ENCODE assay signal across 8 cellular contexts in the genomic region with DNA sequence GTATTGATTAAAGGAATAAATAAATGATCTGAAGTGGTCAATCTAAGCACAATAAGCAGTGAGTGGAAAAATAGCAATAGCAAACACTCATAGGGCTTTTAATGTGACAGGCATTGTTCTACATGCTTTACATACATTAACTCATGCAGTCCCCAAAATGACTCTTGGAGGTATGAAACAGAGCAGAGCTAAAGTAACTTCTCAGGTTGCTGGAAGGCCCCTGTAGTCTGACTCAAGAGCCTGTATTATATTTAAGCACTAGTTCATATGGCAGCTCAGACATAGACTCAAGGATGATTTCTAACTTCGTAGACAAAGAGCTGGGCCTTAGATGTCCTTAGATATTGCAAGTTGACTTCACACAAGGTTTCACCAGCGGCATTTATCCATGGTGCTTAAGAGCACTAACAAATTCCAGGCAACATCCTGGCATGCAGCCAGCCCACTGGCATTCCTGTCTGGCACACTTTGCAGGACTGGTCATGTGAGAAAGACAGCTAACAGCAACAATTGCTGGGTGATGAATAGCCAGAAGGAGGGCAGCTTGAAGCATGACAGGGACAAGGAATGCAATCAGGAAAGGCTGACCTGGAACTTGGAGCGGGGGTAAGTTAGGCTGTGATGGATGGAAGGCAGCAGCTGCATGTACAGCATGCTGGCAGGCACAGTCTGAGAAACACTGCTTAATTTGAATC. TPM values are rescaled to one million over a fixed set of nuclear protein-coding genes. Genes with fewer than 3 reads are reported as not detected.
A peak's percentile ranks its signal among the peaks of the same experiment; 100 is the strongest.
DNase-seq lines count a peak whose midpoint lies in the region; ATAC-seq and TF ChIP-seq lines count a peak whose summit lies in the region.

No MANE protein-coding gene starts in this region.

- DNase-seq in HPDE6-E6E7 (ENCODE audit: extremely low spot score) = peak; percentile 89
- peak; percentile 49 for DNase-seq in SHP77 treated with DMSO at 0.1 percent for 48 hours (lab: John Stamatoyannopoulos, UW)
- peak; percentile 88 for DNase-seq in Right ventricle myocardium superior
- peak; percentile 91 for DNase-seq in skeletal muscle cell (ENCODE audit: low read depth)
- DNase-seq in activated naive CD8-positive, alpha-beta T cell treated with anti-CD3 and anti-CD28 coated beads, Interleukin-2, amount 50 U/mL, for 24 hours = no peak
- DNase-seq in WERI-Rb-1 = no peak

- no peak overlapping the region for H3K27ac ChIP-seq in WERI-Rb-1

- no peaks in the 10 kb centered on the region for H3K36me3 ChIP-seq in WERI-Rb-1

- ATAC-seq in Right ventricle myocardium superior (ENCODE audit: poor library complexity) (peak; percentile 98), GM21381 (IDR thresholded peaks at IDR 0.05; ENCODE audit: unreplicated experiment) (no peak), HG03457 (IDR thresholded peaks at IDR 0.05; ENCODE audit: unreplicated experiment) (no peak)
- ATAC-seq in activated naive CD8-positive, alpha-beta T cell treated with anti-CD3 and anti-CD28 coated beads, Interleukin-2, amount 50 U/mL, for 24 hours = no peak

- no peak overlapping the region for H3K27ac Mint-ChIP-seq in activated naive CD8-positive, alpha-beta T cell treated with anti-CD3 and anti-CD28 coated beads, Interleukin-2, amount 50 U/mL, for 24 hours

- no peaks in the 10 kb centered on the region for H3K4me1 Mint-ChIP-seq in activated naive CD8-positive, alpha-beta T cell treated with anti-CD3 and anti-CD28 coated beads, Interleukin-2, amount 50 U/mL, for 24 hours

- H3K9me3 ChIP-seq in WERI-Rb-1 (ENCODE audit: severe bottlenecking) = no peaks in the 10 kb centered on the region

- H3K9me3 Mint-ChIP-seq in activated naive CD8-positive, alpha-beta T cell treated with anti-CD3 and anti-CD28 coated beads, Interleukin-2, amount 50 U/mL, for 24 hours = peaks cover 6% of the 10 kb centered on the region

- H3K4me3 Mint-ChIP-seq in activated naive CD8-positive, alpha-beta T cell treated with anti-CD3 and anti-CD28 coated beads, Interleukin-2, amount 50 U/mL, for 24 hours = no peak overlapping the region

- H3K4me3 ChIP-seq in skeletal muscle cell (ENCODE audit: low read depth, low read length) (no peak overlapping the region), WERI-Rb-1 (ENCODE audit: low read depth, low read length) (no peak overlapping the region)

- H3K27me3 Mint-ChIP-seq in activated naive CD8-positive, alpha-beta T cell treated with anti-CD3 and anti-CD28 coated beads, Interleukin-2, amount 50 U/mL, for 24 hours = no peaks in the 10 kb centered on the region

- intact Hi-C loops in Right ventricle myocardium superior (cut with DNase I) = loop anchor here (10.0 kb wide), 1 partner anchor 102 kb away; no protein-coding TSS in a partner anchor

- H3K27me3 ChIP-seq in WERI-Rb-1 (ENCODE audit: insufficient read depth, low read depth, severe bottlenecking) = no peaks in the 10 kb centered on the region

- peaks cover 2% of the 10 kb centered on the region for H3K36me3 Mint-ChIP-seq in activated naive CD8-positive, alpha-beta T cell treated with anti-CD3 and anti-CD28 coated beads, Interleukin-2, amount 50 U/mL, for 24 hours (ENCODE audit: low read depth)

- no peak for TF ChIP-seq CTCF in WERI-Rb-1 (IDR thresholded peaks at IDR 0.05; ENCODE audit: low read depth, low read length)

RNA-seq across cellular contexts. Expression of a gene that starts 22.9 kb away (rescaled TPM):
- 274 TPM for total RNA-seq in Right ventricle myocardium superior

Comparison
In these comparisons a context has a peak if more than half of its experiments do, and no peak if none do; other contexts are left out.
1. DNase-seq: peak in HPDE6-E6E7 (single experiment), SHP77 treated with DMSO at 0.1 percent for 48 hours (single experiment), Right ventricle myocardium superior (single experiment) and skeletal muscle cell (single experiment); none in activated naive CD8-positive, alpha-beta T cell treated with anti-CD3 and anti-CD28 coated beads, Interleukin-2, amount 50 U/mL, for 24 hours (single experiment) and WERI-Rb-1 (single experiment).